ENCODE assay signal across 22 cellular contexts in the genomic region with DNA sequence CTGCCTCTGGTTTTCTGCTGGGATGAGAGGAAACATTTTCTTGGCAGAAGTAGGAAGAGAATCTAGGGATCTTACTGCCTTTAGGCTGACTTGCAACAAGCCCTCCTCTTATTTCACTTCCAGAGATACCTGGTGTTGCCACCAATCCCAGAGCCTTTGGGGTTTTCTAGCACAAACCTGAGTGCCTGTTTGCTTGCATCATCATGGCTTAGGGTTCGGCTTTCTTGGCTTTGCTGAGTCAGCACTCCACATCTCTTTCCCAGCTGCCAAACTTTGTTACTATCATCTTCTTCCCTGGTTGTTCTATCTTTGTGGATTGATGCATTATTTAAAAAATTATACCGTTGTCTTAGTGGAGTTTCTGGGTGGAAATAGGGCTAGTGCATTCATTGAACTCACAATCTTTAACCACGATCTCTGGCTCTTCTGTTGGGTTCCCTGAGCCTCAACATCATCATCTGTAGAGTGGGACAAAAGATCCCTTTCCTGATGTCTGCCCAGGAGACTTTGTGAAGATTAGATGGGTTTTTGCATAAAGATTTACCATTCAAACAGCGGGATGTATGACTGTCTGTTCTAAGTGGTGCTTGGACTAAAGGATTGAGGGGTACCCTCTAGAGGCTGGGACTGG.
DNase-seq lines count a peak whose midpoint lies in the region; ATAC-seq, FAIRE-seq and TF ChIP-seq lines count a peak whose summit lies in the region.
"Had no signal": no experiment of that assay in that cellular context is flagged by ENCODE, and none has a peak within 500 bp of the region (broad histone marks: within the 10 kb centered on the region; RNA-seq: fewer than 3 reads in every experiment).

No MANE protein-coding gene starts in this region.

- no peaks in the 10 kb centered on the region for H4K20me1 ChIP-seq in keratinocyte (ENCODE audit: control insufficient read depth, extremely low read depth, insufficient read depth, low read length)

- no peak overlapping the region for H2BK120ac ChIP-seq in neuronal stem cell (ENCODE audit: low read depth, low read length)

- no peak overlapping the region for H2AK5ac ChIP-seq in neuronal stem cell (ENCODE audit: low read depth, low read length)

- H3K18ac ChIP-seq in neuronal stem cell (ENCODE audit: low read length): no peak overlapping the region

- H3K27ac Mint-ChIP-seq in CD4-positive, alpha-beta T cell: peak overlapping the region; percentile 45
- peak overlapping the region; percentile 2 to 23 for H3K27ac Mint-ChIP-seq in T-cell

- 63% methylated on average over 4 of the region's 4 CpGs for WGBS in A549 (ENCODE audit: missing lambda C conversion rate)
- WGBS in neuronal stem cell (ENCODE audit: extremely low coverage in 2 of 2, insufficient read length in 2 of 2, insufficient replicate concordance in 1 of 2), 2 donors: no CpG with 5 or more reads among the region's 4 CpGs

- no peaks in the 10 kb centered on the region for H3K27me3 Mint-ChIP-seq in CD4-positive, alpha-beta T cell
- H3K27me3 Mint-ChIP-seq in T-cell: peaks cover 0 to 1% of the 10 kb centered on the region in 2 donors

- POLR2A ChIA-PET in A549 (lab: Yijun Ruan, JAX) (no interaction called here), T-cell (lab: Charles Lee) (no interaction called here)
- POLR2A ChIA-PET in CD4-positive, alpha-beta T cell (lab: Charles Lee): no interaction called here

- H3K4me2 ChIP-seq in A549 (no peak overlapping the region), keratinocyte (ENCODE audit: control insufficient read depth, extremely low read depth, insufficient read depth, low read depth, low read length) (no peak overlapping the region), neuronal stem cell (ENCODE audit: insufficient read depth, low read length, poor library complexity, severe bottlenecking) (no peak overlapping the region)
- H3K4me2 ChIP-seq: KMS-11, PC-9 had no signal

- H3K27ac ChIP-seq in A549 (no peak overlapping the region), keratinocyte (ENCODE audit: control insufficient read depth, insufficient read depth, low read length) (no peak overlapping the region), neuronal stem cell (replicated peaks; ENCODE audit: low read length) (no peak overlapping the region)
- H3K27ac ChIP-seq in CD4-positive, alpha-beta T cell (ENCODE audit: low read depth, low read length): no peak overlapping the region
- H3K27ac ChIP-seq: KMS-11, PC-9, SJSA1 had no signal

- ATAC-seq in A549 (no peak), T-cell (replicated peaks in 1 of 4) (no peak), GM19467 (IDR thresholded peaks at IDR 0.05; ENCODE audit: unreplicated experiment) (no peak)
- ATAC-seq in CD4-positive, alpha-beta T cell (ENCODE audit: poor library complexity): no peak

- H3K9me1 ChIP-seq in keratinocyte (ENCODE audit: control insufficient read depth, extremely low read depth, insufficient read depth, low read length): no peaks in the 10 kb centered on the region

- H3K9ac ChIP-seq in keratinocyte (ENCODE audit: control insufficient read depth, extremely low read depth, insufficient read depth, low read length): no peak overlapping the region
- no peak overlapping the region for H3K9ac ChIP-seq in neuronal stem cell (ENCODE audit: low read depth, low read length, poor library complexity)
- H3K9ac ChIP-seq: KMS-11 had no signal

- H3K4me1 ChIP-seq in A549 (0 out of 3 replicates have a peak, but pooled peaks cover 4% of the 10 kb centered on the region), keratinocyte (ENCODE audit: control insufficient read depth, extremely low read depth, insufficient read depth, low read length) (peaks cover 16% of the 10 kb centered on the region), neuronal stem cell (ENCODE audit: control insufficient read depth in 2 of 2, insufficient read depth in 1 of 2, low read depth in 1 of 2, low read length in 2 of 2) (peaks cover 16 to 29% of the 10 kb centered on the region in 2 donors)
- H3K4me1 ChIP-seq: SJSA1 had no signal

- no peaks in the 10 kb centered on the region for H3K79me2 ChIP-seq in keratinocyte (ENCODE audit: control insufficient read depth, insufficient read depth, low read length)

- no peak overlapping the region for H3K23ac ChIP-seq in neuronal stem cell (ENCODE audit: low read depth, low read length, poor library complexity)

- H4K8ac ChIP-seq in neuronal stem cell (ENCODE audit: low read depth, low read length): no peak overlapping the region

- H3K36me3 Mint-ChIP-seq in CD4-positive, alpha-beta T cell (ENCODE audit: low read depth): peaks cover 27% of the 10 kb centered on the region
- peaks cover 27% of the 10 kb centered on the region for H3K36me3 Mint-ChIP-seq in T-cell

- no peak overlapping the region for H3K14ac ChIP-seq in neuronal stem cell (ENCODE audit: low read length)

- FAIRE-seq in A549 (lab: Jason Lieb, UNC): no peak
- FAIRE-seq in keratinocyte (lab: Jason Lieb, UNC): peak; percentile 53
- FAIRE-seq: D721Med, G401.6, HTR-8/SVneo had no signal

- H3K36me3 ChIP-seq in keratinocyte (ENCODE audit: control insufficient read depth in 2 of 2, extremely low read depth in 1 of 2, insufficient read depth in 2 of 2, low read length in 2 of 2) (no peaks in the 10 kb centered on the region), neuronal stem cell (replicated peaks in 1 of 2; ENCODE audit: control insufficient read depth in 2 of 2, insufficient read depth in 2 of 2, low read length in 2 of 2) (no peaks in the 10 kb centered on the region)
- H3K36me3 ChIP-seq: BE2C, SJSA1 had no signal

- TF ChIP-seq POLR2A in A549 (IDR thresholded peaks at IDR 0.05; ENCODE audit: low read length): no peak

- TF ChIP-seq CTCF in A549 (IDR thresholded peaks at IDR 0.05) (no peak), keratinocyte (optimal IDR thresholded peaks at IDR 0.05 in 1 of 3, IDR thresholded peaks at IDR 0.05 in 1 of 3, conservative IDR thresholded peaks at IDR 0.05 in 1 of 3; ENCODE audit: extremely low read depth in 1 of 3, insufficient read depth in 2 of 3, low read length in 3 of 3) (no peak)
- TF ChIP-seq CTCF in CD4-positive, alpha-beta T cell (IDR thresholded peaks at IDR 0.05): no peak

- TF ChIP-seq EP300 in A549 (IDR thresholded peaks at IDR 0.05): no peak

- no peaks in the 10 kb centered on the region for H3K27me3 ChIP-seq in CD4-positive, alpha-beta T cell (ENCODE audit: control insufficient read depth, insufficient read depth, low read length)
- no peaks in the 10 kb centered on the region for H3K27me3 ChIP-seq in keratinocyte (ENCODE audit: control insufficient read depth, extremely low read depth, insufficient read depth, low read length)
- no peaks in the 10 kb centered on the region for H3K27me3 ChIP-seq in neuronal stem cell (ENCODE audit: control insufficient read depth in 3 of 3, insufficient read depth in 3 of 3, low read depth in 1 of 3, low read length in 3 of 3)
- H3K27me3 ChIP-seq: BE2C had no signal

- intact Hi-C loops in CD4-positive, alpha-beta T cell (cut with DNase I, micrococcal nuclease): loop anchor here in 1 of 2 experiments (5.0 kb wide), 1 partner anchor 49 kb away; no protein-coding TSS in a partner anchor

- H2AFZ ChIP-seq in keratinocyte (ENCODE audit: control insufficient read depth, low read length): no peak overlapping the region
- H2AFZ ChIP-seq in neuronal stem cell (ENCODE audit: low read length): no peak overlapping the region
- H2AFZ ChIP-seq: PC-9 had no signal

- H3K4me3 Mint-ChIP-seq in CD4-positive, alpha-beta T cell: no peak overlapping the region
- H3K4me3 Mint-ChIP-seq in T-cell: peak overlapping the region in 1 of 3 donors; percentile 12

- H4K91ac ChIP-seq in neuronal stem cell (ENCODE audit: low read depth, low read length, poor library complexity): no peak overlapping the region

- no peak overlapping the region for H2BK12ac ChIP-seq in neuronal stem cell (ENCODE audit: low read length)

- H3K4me1 Mint-ChIP-seq in CD4-positive, alpha-beta T cell (ENCODE audit: low read depth): peaks cover 88% of the 10 kb centered on the region
- H3K4me1 Mint-ChIP-seq in T-cell: peaks cover 77 to 82% (median 82%) of the 10 kb centered on the region in 3 donors

- H2BK5ac ChIP-seq in neuronal stem cell (ENCODE audit: low read length): no peak overlapping the region

- DNase-seq in A549 (ENCODE audit: low read depth in 1 of 2, low spot score in 1 of 2): no peak
- no peak for DNase-seq in CD4-positive, alpha-beta T cell
- no peak for DNase-seq in T-cell
- no peak for DNase-seq in keratinocyte (ENCODE audit: low read depth, low spot score)
- no peak for DNase-seq in GM19238 (ENCODE audit: insufficient read length, low spot score)
- DNase-seq in neuronal stem cell (ENCODE audit: low spot score): no peak
- DNase-seq: BE2C, NCI-H1048, NCI-H1417, NCI-H1694, NCI-H2029 treated with DMSO at 0.1 percent for 48 hours, NCI-H2227 treated with DMSO at 0.1 percent for 48 hours, NCI-H526 treated with DMSO at 0.1 percent for 48 hours, PC-9, Right ventricle myocardium superior, RPMI8226 had no signal

- no peak overlapping the region for H3K4me3 ChIP-seq in A549
- no peak overlapping the region for H3K4me3 ChIP-seq in keratinocyte (ENCODE audit: control insufficient read depth in 2 of 3, extremely low read depth in 1 of 3, insufficient read depth in 2 of 3, low read depth in 1 of 3, low read length in 3 of 3)
- no peak overlapping the region for H3K4me3 ChIP-seq in neuronal stem cell (ENCODE audit: low read length in 2 of 2)
- H3K4me3 ChIP-seq: PC-9, SJSA1 had no signal

- no peaks in the 10 kb centered on the region for H3K79me1 ChIP-seq in neuronal stem cell (ENCODE audit: low read depth, low read length)

- CTCF ChIA-PET in A549 (lab: Yijun Ruan, JAX) (interaction anchor here (1.5 kb wide), 1 partner anchor 105 kb away, joined by 3 read pairs; no protein-coding TSS in a partner anchor), T-cell (lab: Charles Lee) (interaction anchor here in 1 of 2 donors (0.5 kb wide), 1 partner anchor 115 kb away, joined by 6 read pairs; no protein-coding TSS in a partner anchor)
- CTCF ChIA-PET in CD4-positive, alpha-beta T cell (lab: Charles Lee): no interaction called here

- dilution Hi-C loops in keratinocyte (cut with MboI; ENCODE audit: extremely low pct_ligation_motif_present, low sequenced_read_pairs): no loop called here

- no peak for TF ChIP-seq RAD21 in A549 (conservative IDR thresholded peaks at IDR 0.05 in 1 of 2, IDR thresholded peaks at IDR 0.05 in 1 of 2)

- H3K4ac ChIP-seq in neuronal stem cell (ENCODE audit: low read length): no peak overlapping the region

- H3K9me3 Mint-ChIP-seq in CD4-positive, alpha-beta T cell: no peaks in the 10 kb centered on the region
- no peaks in the 10 kb centered on the region for H3K9me3 Mint-ChIP-seq in T-cell

- H3K9me3 ChIP-seq in A549 (no peaks in the 10 kb centered on the region), keratinocyte (ENCODE audit: control insufficient read depth, low read depth, low read length) (no peaks in the 10 kb centered on the region), neuronal stem cell (replicated peaks in 1 of 2; ENCODE audit: control insufficient read depth in 2 of 2, insufficient read depth in 1 of 2, low read depth in 1 of 2, low read length in 2 of 2) (no peaks in the 10 kb centered on the region)
- no peaks in the 10 kb centered on the region for H3K9me3 ChIP-seq in CD4-positive, alpha-beta T cell (ENCODE audit: control insufficient read depth, low read length)
- H3K9me3 ChIP-seq: BE2C, SJSA1 had no signal

- no peak overlapping the region for H2BK15ac ChIP-seq in neuronal stem cell (ENCODE audit: low read length)

TF ChIP-seq in A549, 52 proteins besides CTCF, POLR2A, EP300 and RAD21:
- TF ChIP-seq CEBPB (IDR thresholded peaks at IDR 0.05) (no peak), MAFK (IDR thresholded peaks at IDR 0.05; ENCODE audit: partially characterized antibody) (peak; percentile 91)
